ENCODE assay signal across 14 cellular contexts in genomic region chr1:211333906-211334305, GRCh38. TPM values are rescaled to one million over a fixed set of nuclear protein-coding genes. Genes with fewer than 3 reads are reported as not detected.
DNase-seq lines count a peak whose midpoint lies in the region; TF ChIP-seq lines count a peak whose summit lies in the region.
"Had no signal": no experiment of that assay in that cellular context is flagged by ENCODE, and none has a peak within 500 bp of the region (broad histone marks: within the 10 kb centered on the region; RNA-seq: fewer than 3 reads in every experiment).

No MANE protein-coding gene starts in this region.

- DNase-seq in activated naive CD4-positive, alpha-beta T cell treated with anti-CD3 and anti-CD28 coated beads, Interleukin-2, amount 10 ng/mL, durations not matched to agents 7 days and 5 days = no peak
- DNase-seq in activated naive CD4-positive, alpha-beta T cell treated with anti-CD3 and anti-CD28 coated beads, Interleukin-2, amount 50 U/mL, for 16 hours = no peak
- DNase-seq in Peyer's patch = peak in 1 of 3 donors; percentile 47
- DNase-seq in dermis blood vessel endothelial cell = peak; percentile 55
- DNase-seq in transverse colon = no peak
- DNase-seq in OCI-M1 (lab: John Stamatoyannopoulos, UW) = no peak
- no peak for DNase-seq in foreskin melanocyte
- no peak for DNase-seq in islet precursor cell
- DNase-seq: activated CD4-positive, alpha-beta T cell treated with anti-CD3 and anti-CD28 coated beads, Interleukin-2, amount 50 U/mL, for 48 hours; GM23248; NCI-H2029 treated with DMSO at 0.1 percent for 48 hours; NCI-H82; stimulated activated CD4-positive, alpha-beta T cell treated with anti-CD3 and anti-CD28 coated beads, Interleukin-4, amount 100 ng/mL, for 1 hour; upper lobe of left lung had no signal

- in situ Hi-C loops in transverse colon (cut with MboI; ENCODE audit: low pct_ligation_motif_present in 1 of 4, low pct_unique_long_range_greater_than_20kb in 1 of 4, low sequenced_read_pairs in 3 of 4) = no loop called here

- H3K4me1 ChIP-seq in Peyer's patch (peaks cover 0 to 72% (median 60%) of the 10 kb centered on the region in 4 donors), transverse colon (peaks cover 66 to 95% (median 77%) of the 10 kb centered on the region in 4 donors)

- H3K9me3 Mint-ChIP-seq in activated naive CD4-positive, alpha-beta T cell treated with anti-CD3 and anti-CD28 coated beads, Interleukin-2, amount 10 ng/mL, durations not matched to agents 7 days and 5 days = no peaks in the 10 kb centered on the region

- H3K4me1 Mint-ChIP-seq in activated naive CD4-positive, alpha-beta T cell treated with anti-CD3 and anti-CD28 coated beads, Interleukin-2, amount 10 ng/mL, durations not matched to agents 7 days and 5 days = peaks cover 93% of the 10 kb centered on the region

- TF ChIP-seq POLR2A in Peyer's patch (IDR thresholded peaks at IDR 0.05) (no peak), transverse colon (IDR thresholded peaks at IDR 0.05) (no peak)

- no peaks in the 10 kb centered on the region for H3K27me3 Mint-ChIP-seq in activated naive CD4-positive, alpha-beta T cell treated with anti-CD3 and anti-CD28 coated beads, Interleukin-2, amount 10 ng/mL, durations not matched to agents 7 days and 5 days

- H3K36me3 ChIP-seq in Peyer's patch (no peaks in the 10 kb centered on the region), transverse colon (no peaks in the 10 kb centered on the region)
- H3K36me3 ChIP-seq: upper lobe of left lung had no signal

- peak overlapping the region; percentile 43 for H3K27ac Mint-ChIP-seq in activated naive CD4-positive, alpha-beta T cell treated with anti-CD3 and anti-CD28 coated beads, Interleukin-2, amount 10 ng/mL, durations not matched to agents 7 days and 5 days

- TF ChIP-seq EP300 in transverse colon (IDR thresholded peaks at IDR 0.05; ENCODE audit: low read depth) = no peak

- H3K4me3 ChIP-seq in Peyer's patch (no peak overlapping the region), transverse colon (no peak overlapping the region)
- H3K4me3 ChIP-seq: GM23248, upper lobe of left lung had no signal

- peaks cover 67% of the 10 kb centered on the region for H3K36me3 Mint-ChIP-seq in activated naive CD4-positive, alpha-beta T cell treated with anti-CD3 and anti-CD28 coated beads, Interleukin-2, amount 10 ng/mL, durations not matched to agents 7 days and 5 days

- H3K9me3 ChIP-seq in Peyer's patch (no peaks in the 10 kb centered on the region), transverse colon (no peaks in the 10 kb centered on the region)
- H3K9me3 ChIP-seq: upper lobe of left lung had no signal

- H3K27me3 ChIP-seq in Peyer's patch (no peaks in the 10 kb centered on the region), transverse colon (no peaks in the 10 kb centered on the region)
- H3K27me3 ChIP-seq: upper lobe of left lung had no signal

- CTCF ChIA-PET in activated naive CD4-positive, alpha-beta T cell treated with anti-CD3 and anti-CD28 coated beads, Interleukin-2, amount 10 ng/mL, durations not matched to agents 7 days and 5 days (lab: Charles Lee) = interaction anchor here (3.7 kb wide), 1 partner anchor 11 kb away, joined by 16 read pairs; no protein-coding TSS in a partner anchor

- no peak overlapping the region for H3K4me3 Mint-ChIP-seq in activated naive CD4-positive, alpha-beta T cell treated with anti-CD3 and anti-CD28 coated beads, Interleukin-2, amount 10 ng/mL, durations not matched to agents 7 days and 5 days

- 43 to 53% methylated on average over 1 of the region's 1 CpG for WGBS in transverse colon (ENCODE audit: low coverage in 1 of 2), 2 donors

- TF ChIP-seq CTCF in Peyer's patch (IDR thresholded peaks at IDR 0.05) (no peak), transverse colon (IDR thresholded peaks at IDR 0.05) (no peak)

- peak overlapping the region in 3 of 4 donors; percentile 9 to 94 (median 25) for H3K27ac ChIP-seq in Peyer's patch
- H3K27ac ChIP-seq in transverse colon = peak overlapping the region; percentile 79 to 87 (median 86)
- H3K27ac ChIP-seq: GM23248, upper lobe of left lung had no signal

- intact Hi-C loops in transverse colon (cut with DNase I; ENCODE audit: low total_unique reads) = no loop called here

RNA-seq across cellular contexts. Expression of gene TRAF5, which starts 7.3 kb away (rescaled TPM):
- total RNA-seq in Peyer's patch (10 to 100 TPM; 10.9 to 98.2 (median 24.9) TPM), dermis blood vessel endothelial cell (13.5 and 15.3 TPM in 2 replicates), transverse colon (10 to 100 TPM; 10.5 to 30.5 (median 17.0) TPM)
